Comparison of ENCODE assay signal across 8 cellular contexts in genomic region chr6:127342296-127342945, GRCh38. TPM values are rescaled to one million over a fixed set of nuclear protein-coding genes. Genes with fewer than 3 reads are reported as not detected.
A peak's percentile ranks its signal among the peaks of the same experiment; 100 is the strongest.
DNase-seq lines count a peak whose midpoint lies in the region; TF ChIP-seq lines count a peak whose summit lies in the region.

No MANE protein-coding gene starts in this region.

- peak overlapping the region; percentile 99 for H3K9ac ChIP-seq in SK-N-MC (ENCODE audit: insufficient read length)
- H3K9ac ChIP-seq in skeletal muscle tissue (ENCODE audit: low read depth in 1 of 3, low read length in 3 of 3): peak overlapping the region; percentile 79 to 90 (median 87)

- H3K27me3 ChIP-seq in HAP-1 (ENCODE audit: low read depth) (no peaks in the 10 kb centered on the region), right atrium auricular region (no peaks in the 10 kb centered on the region), skeletal muscle tissue (ENCODE audit: control insufficient read depth in 3 of 3, insufficient read depth in 3 of 3, low read length in 3 of 3) (no peaks in the 10 kb centered on the region)

- H3K9me3 ChIP-seq in HAP-1 (no peaks in the 10 kb centered on the region; the same call in 1 of the 2 replicates), SK-N-MC (ENCODE audit: low read depth, low read length) (peaks cover 6% of the 10 kb centered on the region; the same call in 1 of the 2 replicates), right atrium auricular region (no peaks in the 10 kb centered on the region), skeletal muscle tissue (ENCODE audit: control insufficient read depth in 3 of 3, low read length in 3 of 3) (no peaks in the 10 kb centered on the region)

- peak; percentile 62 for DNase-seq in ACHN
- DNase-seq in HAP-1 (ENCODE audit: low spot score in 2 of 2): peak; percentile 60 to 82
- no peak for DNase-seq in SK-N-MC (ENCODE audit: low read depth, low spot score)
- no peak for DNase-seq in right atrium auricular region (ENCODE audit: low spot score)
- no peak for DNase-seq in G401 (ENCODE audit: low spot score)
- no peak for DNase-seq in NCI-H187 (lab: John Stamatoyannopoulos, UW)
- DNase-seq in NCI-H1048 (lab: John Stamatoyannopoulos, UW): no peak

- H3K4me3 ChIP-seq in HAP-1 (no peak overlapping the region), SK-N-MC (peak overlapping the region; percentile 98), right atrium auricular region (peak overlapping the region; percentile 65 to 77), skeletal muscle tissue (ENCODE audit: low read length in 3 of 3) (peak overlapping the region; percentile 93 to 99 (median 96))

- in situ Hi-C loops in ACHN (cut with HindIII; ENCODE audit: low pct_ligation_motif_present, low pct_unique_long_range_greater_than_20kb, low sequenced_read_pairs) (no loop called here), HAP-1 (cut with MboI; ENCODE audit: low sequenced_read_pairs) (no loop called here), G401 (cut with HindIII; ENCODE audit: low sequenced_read_pairs) (no loop called here)

- H3K27ac ChIP-seq in SK-N-MC (peak overlapping the region; percentile 95), right atrium auricular region (peak overlapping the region; percentile 74 to 80), skeletal muscle tissue (ENCODE audit: low read depth, low read length) (peak overlapping the region; percentile 70)

- H3K36me3 ChIP-seq in HAP-1 (replicated peaks): no peaks in the 10 kb centered on the region
- H3K36me3 ChIP-seq in SK-N-MC (ENCODE audit: insufficient read depth, low read length): peaks cover 29% of the 10 kb centered on the region
- no peaks in the 10 kb centered on the region for H3K36me3 ChIP-seq in right atrium auricular region
- H3K36me3 ChIP-seq in skeletal muscle tissue (ENCODE audit: control insufficient read depth in 3 of 3, insufficient read depth in 3 of 3, low read length in 3 of 3): no peaks in the 10 kb centered on the region

- TF ChIP-seq CTCF in right atrium auricular region (IDR thresholded peaks at IDR 0.05): no peak

- H3K4me1 ChIP-seq in HAP-1 (peaks cover 8% of the 10 kb centered on the region), right atrium auricular region (peaks cover 0 to 38% of the 10 kb centered on the region in 2 donors), skeletal muscle tissue (ENCODE audit: control insufficient read depth in 3 of 3, insufficient read depth in 3 of 3, low read length in 3 of 3) (peaks cover 5 to 25% (median 20%) of the 10 kb centered on the region in 3 donors)

RNA-seq across cellular contexts. Expression of gene ECHDC1, which starts 1.0 kb away (rescaled TPM):
- total RNA-seq in right atrium auricular region (10 to 100 TPM; 29.8 to 37.3 TPM), skeletal muscle tissue (36.0 TPM)
- total RNA-seq in G401 (2014; rRNA removed; shearing (Covaris generic)): 35.3 and 47.4 TPM in 2 replicates

Comparison
In these comparisons a context has a peak if more than half of its experiments do, and no peak if none do; other contexts are left out.
1. DNase-seq: peak in ACHN (single experiment) and HAP-1 (2 of 2); none in SK-N-MC (single experiment), right atrium auricular region (single experiment), G401 (single experiment), NCI-H187 (0 of 2) and NCI-H1048 (single experiment).
2. Peak in every context shown above with its lines, with median percentiles within 50 percentile points of each other: H3K27ac ChIP-seq.